13 cellular contexts compared by ENCODE assay signal in genomic region chr2:220999351-220999750, GRCh38.
"Had no signal": no experiment of that assay in that cellular context is flagged by ENCODE, and none has a peak within 500 bp of the region (broad histone marks: within the 10 kb centered on the region; RNA-seq: fewer than 3 reads in every experiment).

No MANE protein-coding gene starts in this region.

- ATAC-seq: left cardiac atrium, lower lobe of right lung, psoas muscle, right lobe of liver had no signal

- H3K36me3 ChIP-seq: lower lobe of right lung, right lobe of liver, stomach had no signal

- FAIRE-seq: frontal cortex had no signal

- H3K27ac ChIP-seq: coronary artery, lower lobe of right lung, psoas muscle, right lobe of liver, stomach, VCaP had no signal

- H3K27me3 ChIP-seq: right lobe of liver, stomach had no signal

- H3K4me1 ChIP-seq: lower lobe of right lung, psoas muscle, right lobe of liver, stomach had no signal

- H3K4me3 ChIP-seq: coronary artery, lower lobe of right lung, psoas muscle, right lobe of liver, stomach had no signal

- DNase-seq: activated CD4-positive, alpha-beta T cell treated with anti-CD3 and anti-CD28 coated beads for 1 hour; activated CD4-positive, alpha-beta T cell treated with anti-CD3 and anti-CD28 coated beads, Interleukin-2, amount 50 U/mL, for 48 hours; activated naive CD4-positive, alpha-beta T cell treated with anti-CD3 and anti-CD28 coated beads, Interleukin-2, amount 10 ng/mL, durations not matched to agents 7 days and 5 days; effector CD4-positive, alpha-beta T cell; head of caudate nucleus; left cardiac atrium; lower lobe of right lung; psoas muscle; right lobe of liver; stomach had no signal

- H3K9me3 ChIP-seq: lower lobe of right lung, psoas muscle, right lobe of liver, stomach had no signal
